1 cellular context compared by ENCODE assay signal in the genomic region with DNA sequence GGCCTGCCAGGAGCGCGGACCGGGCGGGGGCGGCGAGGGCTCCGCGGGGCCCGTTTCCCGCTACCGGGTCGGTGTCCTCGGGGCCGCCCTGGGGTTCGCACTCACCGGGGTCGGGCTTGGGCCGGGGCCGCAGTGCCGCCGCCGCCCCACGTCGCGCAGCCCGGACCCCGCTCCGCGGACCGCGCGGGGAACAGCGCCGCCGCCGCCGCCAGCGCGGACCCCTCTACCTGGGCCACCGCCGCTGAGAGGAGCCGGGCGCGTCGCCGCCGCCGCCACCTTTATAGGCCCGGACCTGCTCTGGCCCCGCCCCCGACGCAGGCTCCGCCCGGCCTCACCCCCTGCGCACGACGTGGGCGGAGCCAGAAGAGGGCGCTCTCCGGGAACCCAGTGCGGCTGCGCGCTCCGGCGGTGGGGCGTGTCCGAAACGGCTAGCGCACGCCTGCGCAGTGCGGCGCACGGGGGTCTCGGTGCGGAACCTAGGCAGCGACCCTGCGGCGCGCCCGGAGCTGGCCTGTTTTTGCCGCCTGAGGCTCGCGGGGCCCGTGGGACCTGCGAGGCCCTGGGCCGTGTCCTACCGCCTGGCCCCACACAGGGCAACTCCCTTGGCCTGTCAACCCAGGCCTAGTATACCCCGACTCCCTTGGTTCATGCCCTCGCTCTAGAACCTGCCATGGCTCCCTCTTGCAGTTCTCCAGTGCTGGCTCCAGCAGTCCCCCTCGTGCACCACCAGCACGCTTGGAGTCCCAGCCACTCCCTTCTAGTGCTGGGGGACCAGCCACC.
TF ChIP-seq lines count a peak whose summit lies in the region.

A gene (minus strand): TSS at position 254 of the 780 bp plus-strand sequence. CDS start 393 bp downstream, outside the sequence.

TF ChIP-seq in HepG2, 621 proteins besides CTCF, POLR2A, EP300 and RAD21 (continued from another document and continues in another):
- TF ChIP-seq, protein P1, sequence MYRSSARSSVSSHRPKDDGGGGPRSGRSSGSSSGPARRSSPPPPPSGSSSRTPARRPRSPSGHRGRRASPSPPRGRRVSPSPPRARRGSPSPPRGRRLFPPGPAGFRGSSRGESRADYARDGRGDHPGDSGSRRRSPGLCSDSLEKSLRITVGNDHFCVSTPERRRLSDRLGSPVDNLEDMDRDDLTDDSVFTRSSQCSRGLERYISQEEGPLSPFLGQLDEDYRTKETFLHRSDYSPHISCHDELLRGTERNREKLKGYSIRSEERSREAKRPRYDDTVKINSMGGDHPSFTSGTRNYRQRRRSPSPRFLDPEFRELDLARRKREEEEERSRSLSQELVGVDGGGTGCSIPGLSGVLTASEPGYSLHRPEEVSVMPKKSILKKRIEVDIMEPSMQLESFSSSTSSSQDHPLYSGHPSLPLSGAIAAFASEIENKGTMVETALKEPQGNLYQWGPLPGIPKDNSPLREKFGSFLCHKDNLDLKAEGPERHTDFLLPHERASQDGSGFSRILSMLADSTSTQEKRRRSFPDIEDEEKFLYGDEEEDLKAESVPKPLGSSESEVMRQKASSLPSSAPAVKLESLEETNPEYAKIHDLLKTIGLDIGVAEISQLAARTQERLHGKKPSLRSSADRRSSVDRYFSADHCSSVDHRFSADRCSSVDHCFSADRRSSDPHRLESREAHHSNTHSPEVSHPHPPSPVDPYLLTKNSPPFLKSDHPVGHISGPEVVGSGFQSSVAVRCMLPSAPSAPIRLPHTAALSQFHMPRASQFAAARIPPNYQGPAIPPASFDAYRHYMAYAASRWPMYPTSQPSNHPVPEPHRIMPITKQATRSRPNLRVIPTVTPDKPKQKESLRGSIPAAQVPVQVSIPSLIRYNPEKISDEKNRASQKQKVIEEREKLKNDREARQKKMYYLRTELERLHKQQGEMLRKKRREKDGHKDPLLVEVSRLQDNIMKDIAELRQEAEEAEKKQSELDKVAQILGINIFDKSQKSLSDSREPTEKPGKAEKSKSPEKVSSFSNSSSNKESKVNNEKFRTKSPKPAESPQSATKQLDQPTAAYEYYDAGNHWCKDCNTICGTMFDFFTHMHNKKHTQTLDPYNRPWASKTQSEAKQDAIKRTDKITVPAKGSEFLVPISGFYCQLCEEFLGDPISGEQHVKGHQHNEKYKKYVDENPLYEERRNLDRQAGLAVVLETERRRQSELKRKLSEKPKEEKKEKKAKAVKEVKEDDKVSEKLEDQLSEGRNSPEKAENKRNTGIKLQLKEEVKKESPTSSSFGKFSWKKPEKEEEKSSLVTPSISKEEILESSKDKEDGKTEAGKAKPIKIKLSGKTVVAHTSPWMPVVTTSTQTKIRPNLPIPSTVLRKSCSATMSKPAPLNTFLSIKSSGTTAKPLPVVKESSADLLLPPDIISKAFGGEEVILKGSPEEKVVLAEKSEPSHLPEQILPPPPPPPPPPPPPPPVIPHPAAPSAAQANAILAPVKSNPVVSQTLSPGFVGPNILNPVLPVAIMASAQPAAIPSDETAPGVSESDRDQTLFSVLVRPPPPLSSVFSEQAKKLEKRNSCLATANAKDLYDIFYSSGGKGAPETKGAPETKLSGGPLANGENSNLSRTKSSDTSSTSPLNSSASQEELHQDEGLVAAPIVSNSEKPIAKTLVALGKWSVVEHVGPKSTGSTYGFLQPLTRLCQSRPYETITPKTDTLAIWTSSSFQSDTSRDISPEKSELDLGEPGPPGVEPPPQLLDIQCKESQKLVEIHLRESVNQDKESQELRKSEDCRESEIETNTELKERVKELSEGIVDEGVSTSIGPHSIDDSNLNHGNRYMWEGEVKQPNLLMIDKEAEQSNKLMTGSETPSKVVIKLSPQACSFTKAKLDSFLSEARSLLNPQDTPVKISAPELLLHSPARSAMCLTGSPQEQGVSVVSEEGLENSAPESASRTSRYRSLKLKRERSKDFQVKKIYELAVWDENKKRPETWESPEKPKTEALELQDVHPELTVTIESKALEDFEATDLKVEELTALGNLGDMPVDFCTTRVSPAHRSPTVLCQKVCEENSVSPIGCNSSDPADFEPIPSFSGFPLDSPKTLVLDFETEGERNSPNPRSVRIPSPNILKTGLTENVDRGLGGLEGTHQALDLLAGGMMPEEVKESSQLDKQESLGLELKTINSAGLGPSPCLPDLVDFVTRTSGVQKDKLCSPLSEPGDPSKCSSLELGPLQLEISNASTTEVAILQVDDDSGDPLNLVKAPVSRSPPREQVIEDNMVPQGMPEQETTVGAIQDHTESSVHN (CRISPR knock-in tag; IDR thresholded peaks at IDR 0.05) = no peak
- TF ChIP-seq, protein P2, sequence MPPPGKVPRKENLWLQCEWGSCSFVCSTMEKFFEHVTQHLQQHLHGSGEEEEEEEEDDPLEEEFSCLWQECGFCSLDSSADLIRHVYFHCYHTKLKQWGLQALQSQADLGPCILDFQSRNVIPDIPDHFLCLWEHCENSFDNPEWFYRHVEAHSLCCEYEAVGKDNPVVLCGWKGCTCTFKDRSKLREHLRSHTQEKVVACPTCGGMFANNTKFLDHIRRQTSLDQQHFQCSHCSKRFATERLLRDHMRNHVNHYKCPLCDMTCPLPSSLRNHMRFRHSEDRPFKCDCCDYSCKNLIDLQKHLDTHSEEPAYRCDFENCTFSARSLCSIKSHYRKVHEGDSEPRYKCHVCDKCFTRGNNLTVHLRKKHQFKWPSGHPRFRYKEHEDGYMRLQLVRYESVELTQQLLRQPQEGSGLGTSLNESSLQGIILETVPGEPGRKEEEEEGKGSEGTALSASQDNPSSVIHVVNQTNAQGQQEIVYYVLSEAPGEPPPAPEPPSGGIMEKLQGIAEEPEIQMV (CRISPR knock-in tag; IDR thresholded peaks at IDR 0.05; ENCODE audit: low read depth) = peak; percentile 100
- TF ChIP-seq, protein P3, sequence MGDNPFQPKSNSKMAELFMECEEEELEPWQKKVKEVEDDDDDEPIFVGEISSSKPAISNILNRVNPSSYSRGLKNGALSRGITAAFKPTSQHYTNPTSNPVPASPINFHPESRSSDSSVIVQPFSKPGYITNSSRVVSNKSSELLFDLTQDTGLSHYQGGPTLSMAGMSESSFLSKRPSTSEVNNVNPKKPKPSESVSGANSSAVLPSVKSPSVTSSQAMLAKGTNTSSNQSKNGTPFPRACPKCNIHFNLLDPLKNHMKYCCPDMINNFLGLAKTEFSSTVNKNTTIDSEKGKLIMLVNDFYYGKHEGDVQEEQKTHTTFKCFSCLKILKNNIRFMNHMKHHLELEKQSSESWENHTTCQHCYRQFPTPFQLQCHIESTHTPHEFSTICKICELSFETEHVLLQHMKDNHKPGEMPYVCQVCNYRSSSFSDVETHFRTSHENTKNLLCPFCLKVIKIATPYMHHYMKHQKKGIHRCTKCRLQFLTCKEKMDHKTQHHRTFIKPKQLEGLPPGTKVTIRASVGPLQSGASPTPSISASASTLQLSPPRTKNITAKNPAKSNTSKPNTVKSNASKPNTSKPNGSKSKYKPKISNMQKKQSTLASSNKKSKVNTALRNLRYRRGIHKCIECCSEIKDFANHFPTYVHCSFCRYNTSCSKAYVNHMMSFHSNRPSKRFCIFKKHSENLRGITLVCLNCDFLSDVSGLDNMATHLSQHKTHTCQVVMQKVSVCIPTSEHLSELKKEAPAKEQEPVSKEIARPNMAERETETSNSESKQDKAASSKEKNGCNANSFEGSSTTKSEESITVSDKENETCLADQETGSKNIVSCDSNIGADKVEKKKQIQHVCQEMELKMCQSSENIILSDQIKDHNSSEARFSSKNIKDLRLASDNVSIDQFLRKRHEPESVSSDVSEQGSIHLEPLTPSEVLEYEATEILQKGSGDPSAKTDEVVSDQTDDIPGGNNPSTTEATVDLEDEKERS (CRISPR knock-in tag; IDR thresholded peaks at IDR 0.05) = peak; percentile 42; the same call in 1 of the 2 replicates
- TF ChIP-seq, protein P4, sequence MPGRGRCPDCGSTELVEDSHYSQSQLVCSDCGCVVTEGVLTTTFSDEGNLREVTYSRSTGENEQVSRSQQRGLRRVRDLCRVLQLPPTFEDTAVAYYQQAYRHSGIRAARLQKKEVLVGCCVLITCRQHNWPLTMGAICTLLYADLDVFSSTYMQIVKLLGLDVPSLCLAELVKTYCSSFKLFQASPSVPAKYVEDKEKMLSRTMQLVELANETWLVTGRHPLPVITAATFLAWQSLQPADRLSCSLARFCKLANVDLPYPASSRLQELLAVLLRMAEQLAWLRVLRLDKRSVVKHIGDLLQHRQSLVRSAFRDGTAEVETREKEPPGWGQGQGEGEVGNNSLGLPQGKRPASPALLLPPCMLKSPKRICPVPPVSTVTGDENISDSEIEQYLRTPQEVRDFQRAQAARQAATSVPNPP (CRISPR knock-in tag; IDR thresholded peaks at IDR 0.05) = no peak
- 0 out of 2 replicates have a peak, but pooled peaks have one; percentile 60 for TF ChIP-seq ZNF749 (CRISPR knock-in tag; IDR thresholded peaks at IDR 0.05; ENCODE audit: borderline replicate concordance)
- peak; percentile 47 for TF ChIP-seq HNRNPK (IDR thresholded peaks at IDR 0.05; ENCODE audit: low read depth, low read length, poor library complexity, severe bottlenecking)
- TF ChIP-seq, protein P5, sequence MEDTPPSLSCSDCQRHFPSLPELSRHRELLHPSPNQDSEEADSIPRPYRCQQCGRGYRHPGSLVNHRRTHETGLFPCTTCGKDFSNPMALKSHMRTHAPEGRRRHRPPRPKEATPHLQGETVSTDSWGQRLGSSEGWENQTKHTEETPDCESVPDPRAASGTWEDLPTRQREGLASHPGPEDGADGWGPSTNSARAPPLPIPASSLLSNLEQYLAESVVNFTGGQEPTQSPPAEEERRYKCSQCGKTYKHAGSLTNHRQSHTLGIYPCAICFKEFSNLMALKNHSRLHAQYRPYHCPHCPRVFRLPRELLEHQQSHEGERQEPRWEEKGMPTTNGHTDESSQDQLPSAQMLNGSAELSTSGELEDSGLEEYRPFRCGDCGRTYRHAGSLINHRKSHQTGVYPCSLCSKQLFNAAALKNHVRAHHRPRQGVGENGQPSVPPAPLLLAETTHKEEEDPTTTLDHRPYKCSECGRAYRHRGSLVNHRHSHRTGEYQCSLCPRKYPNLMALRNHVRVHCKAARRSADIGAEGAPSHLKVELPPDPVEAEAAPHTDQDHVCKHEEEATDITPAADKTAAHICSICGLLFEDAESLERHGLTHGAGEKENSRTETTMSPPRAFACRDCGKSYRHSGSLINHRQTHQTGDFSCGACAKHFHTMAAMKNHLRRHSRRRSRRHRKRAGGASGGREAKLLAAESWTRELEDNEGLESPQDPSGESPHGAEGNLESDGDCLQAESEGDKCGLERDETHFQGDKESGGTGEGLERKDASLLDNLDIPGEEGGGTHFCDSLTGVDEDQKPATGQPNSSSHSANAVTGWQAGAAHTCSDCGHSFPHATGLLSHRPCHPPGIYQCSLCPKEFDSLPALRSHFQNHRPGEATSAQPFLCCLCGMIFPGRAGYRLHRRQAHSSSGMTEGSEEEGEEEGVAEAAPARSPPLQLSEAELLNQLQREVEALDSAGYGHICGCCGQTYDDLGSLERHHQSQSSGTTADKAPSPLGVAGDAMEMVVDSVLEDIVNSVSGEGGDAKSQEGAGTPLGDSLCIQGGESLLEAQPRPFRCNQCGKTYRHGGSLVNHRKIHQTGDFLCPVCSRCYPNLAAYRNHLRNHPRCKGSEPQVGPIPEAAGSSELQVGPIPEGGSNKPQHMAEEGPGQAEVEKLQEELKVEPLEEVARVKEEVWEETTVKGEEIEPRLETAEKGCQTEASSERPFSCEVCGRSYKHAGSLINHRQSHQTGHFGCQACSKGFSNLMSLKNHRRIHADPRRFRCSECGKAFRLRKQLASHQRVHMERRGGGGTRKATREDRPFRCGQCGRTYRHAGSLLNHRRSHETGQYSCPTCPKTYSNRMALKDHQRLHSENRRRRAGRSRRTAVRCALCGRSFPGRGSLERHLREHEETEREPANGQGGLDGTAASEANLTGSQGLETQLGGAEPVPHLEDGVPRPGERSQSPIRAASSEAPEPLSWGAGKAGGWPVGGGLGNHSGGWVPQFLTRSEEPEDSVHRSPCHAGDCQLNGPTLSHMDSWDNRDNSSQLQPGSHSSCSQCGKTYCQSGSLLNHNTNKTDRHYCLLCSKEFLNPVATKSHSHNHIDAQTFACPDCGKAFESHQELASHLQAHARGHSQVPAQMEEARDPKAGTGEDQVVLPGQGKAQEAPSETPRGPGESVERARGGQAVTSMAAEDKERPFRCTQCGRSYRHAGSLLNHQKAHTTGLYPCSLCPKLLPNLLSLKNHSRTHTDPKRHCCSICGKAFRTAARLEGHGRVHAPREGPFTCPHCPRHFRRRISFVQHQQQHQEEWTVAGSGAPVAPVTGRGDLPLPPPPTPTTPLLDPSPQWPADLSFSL (CRISPR knock-in tag; IDR thresholded peaks at IDR 0.05) = no peak
- peak; percentile 29 for TF ChIP-seq HOXA3 (CRISPR knock-in tag; IDR thresholded peaks at IDR 0.05)
- peak; percentile 45; the same call in 1 of the 2 replicates for TF ChIP-seq ZNF446 (CRISPR knock-in tag; IDR thresholded peaks at IDR 0.05)
- TF ChIP-seq NFE2L2 (IDR thresholded peaks at IDR 0.05; ENCODE audit: low read length) = no peak
- TF ChIP-seq, protein P6, sequence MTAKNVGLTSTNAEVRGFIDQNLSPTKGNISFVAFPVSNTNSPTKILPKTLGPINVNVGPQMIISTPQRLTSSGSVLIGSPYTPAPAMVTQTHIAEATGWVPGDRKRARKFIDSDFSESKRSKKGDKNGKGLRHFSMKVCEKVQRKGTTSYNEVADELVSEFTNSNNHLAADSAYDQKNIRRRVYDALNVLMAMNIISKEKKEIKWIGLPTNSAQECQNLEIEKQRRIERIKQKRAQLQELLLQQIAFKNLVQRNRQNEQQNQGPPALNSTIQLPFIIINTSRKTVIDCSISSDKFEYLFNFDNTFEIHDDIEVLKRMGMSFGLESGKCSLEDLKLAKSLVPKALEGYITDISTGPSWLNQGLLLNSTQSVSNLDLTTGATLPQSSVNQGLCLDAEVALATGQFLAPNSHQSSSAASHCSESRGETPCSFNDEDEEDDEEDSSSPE (CRISPR knock-in tag; IDR thresholded peaks at IDR 0.05) = no peak
- 0 out of 2 replicates have a peak, but pooled peaks have one; percentile 23 for TF ChIP-seq SP2 (CRISPR knock-in tag; IDR thresholded peaks at IDR 0.05)
- TF ChIP-seq, protein P7, sequence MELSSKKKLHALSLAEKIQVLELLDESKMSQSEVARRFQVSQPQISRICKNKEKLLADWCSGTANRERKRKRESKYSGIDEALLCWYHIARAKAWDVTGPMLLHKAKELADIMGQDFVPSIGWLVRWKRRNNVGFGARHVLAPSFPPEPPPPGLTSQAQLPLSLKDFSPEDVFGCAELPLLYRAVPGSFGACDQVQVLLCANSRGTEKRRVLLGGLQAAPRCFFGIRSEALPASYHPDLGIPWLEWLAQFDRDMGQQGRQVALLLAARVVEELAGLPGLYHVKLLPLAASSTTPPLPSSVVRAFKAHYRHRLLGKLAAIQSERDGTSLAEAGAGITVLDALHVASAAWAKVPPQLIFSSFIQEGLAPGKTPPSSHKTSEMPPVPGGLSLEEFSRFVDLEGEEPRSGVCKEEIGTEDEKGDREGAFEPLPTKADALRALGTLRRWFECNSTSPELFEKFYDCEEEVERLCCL (CRISPR knock-in tag; IDR thresholded peaks at IDR 0.05; ENCODE audit: borderline replicate concordance) = no peak
- TF ChIP-seq ZNF235 (CRISPR knock-in tag; IDR thresholded peaks at IDR 0.05; ENCODE audit: borderline replicate concordance) = no peak
- TF ChIP-seq ZNF451 (CRISPR knock-in tag; IDR thresholded peaks at IDR 0.05) = peak; percentile 42; the same call in 1 of the 2 replicates
- peak; percentile 72; the same call in 1 of the 2 replicates for TF ChIP-seq ARHGAP35 (CRISPR knock-in tag; IDR thresholded peaks at IDR 0.05; ENCODE audit: borderline replicate concordance)
- TF ChIP-seq KLF13 (CRISPR knock-in tag; IDR thresholded peaks at IDR 0.05) = 0 out of 2 replicates have a peak, but pooled peaks have one; percentile 50
- TF ChIP-seq ZNF883 (CRISPR knock-in tag; IDR thresholded peaks at IDR 0.05; ENCODE audit: not compliant biosample characterization) = no peak
- TF ChIP-seq NFIB (CRISPR knock-in tag; IDR thresholded peaks at IDR 0.05; ENCODE audit: borderline replicate concordance) = no peak
- no peak for TF ChIP-seq ZNF572 (CRISPR knock-in tag; IDR thresholded peaks at IDR 0.05)
- 0 out of 2 replicates have a peak, but pooled peaks have one; percentile 9 for TF ChIP-seq HMG20A (CRISPR knock-in tag; IDR thresholded peaks at IDR 0.05; ENCODE audit: borderline replicate concordance)
- TF ChIP-seq ZMAT3 (CRISPR knock-in tag; conservative IDR thresholded peaks at IDR 0.05) = peak; percentile 49; the same call in 1 of the 2 replicates
- 0 out of 2 replicates have a peak, but pooled peaks have one; percentile 66 for TF ChIP-seq ZNF3 (CRISPR knock-in tag; IDR thresholded peaks at IDR 0.05)
- 0 out of 2 replicates have a peak, but pooled peaks have one; percentile 18 for TF ChIP-seq POGZ (CRISPR knock-in tag; IDR thresholded peaks at IDR 0.05)
- peak; percentile 68; the same call in 1 of the 2 replicates for TF ChIP-seq GABPB1 (CRISPR knock-in tag; IDR thresholded peaks at IDR 0.05)
